ENCODE assay signal across 8 cellular contexts in the genomic region with DNA sequence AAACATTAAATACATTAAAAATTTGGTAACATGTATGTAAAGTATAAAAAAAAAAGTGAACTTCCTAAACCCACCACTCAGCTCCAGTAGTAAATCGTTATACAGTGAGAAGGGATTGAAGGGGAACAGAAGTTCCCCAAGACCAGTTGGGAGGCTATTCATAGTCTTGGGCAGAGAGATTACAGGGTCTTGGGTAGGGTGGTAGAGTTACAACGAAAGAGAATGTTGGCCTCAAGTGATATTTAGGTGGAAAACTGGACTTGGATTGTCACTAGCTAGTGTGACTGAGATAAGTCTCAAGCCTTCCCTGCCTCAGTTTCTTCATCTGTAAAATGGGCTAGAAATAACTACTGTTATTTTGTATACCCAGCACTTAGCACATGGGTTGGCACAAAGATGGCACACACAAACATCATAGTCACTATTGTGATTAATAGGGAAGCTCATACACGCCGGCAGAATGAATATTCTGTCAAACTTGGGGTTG. TPM values are rescaled to one million over a fixed set of nuclear protein-coding genes. Genes with fewer than 3 reads are reported as not detected.
DNase-seq lines count a peak whose midpoint lies in the region; ATAC-seq and TF ChIP-seq lines count a peak whose summit lies in the region.

No MANE protein-coding gene starts in this region.

- no peak overlapping the region for H2BK12ac ChIP-seq in neuronal stem cell (ENCODE audit: low read length)

- ATAC-seq in CD8-positive, alpha-beta T cell, result no peak
- ATAC-seq in effector memory CD8-positive, alpha-beta T cell (replicated peaks), result no peak
- no peak for ATAC-seq in activated CD4-positive, CD25-positive, alpha-beta regulatory T cell treated with anti-CD3 and anti-CD28 coated beads, Interleukin-2, amount 50 U/mL, for 24 hours
- no peak for ATAC-seq in HG03342 (IDR thresholded peaks at IDR 0.05; ENCODE audit: unreplicated experiment)

- H4K8ac ChIP-seq in neuronal stem cell (ENCODE audit: low read depth, low read length), result no peak overlapping the region

- peak overlapping the region; percentile 36 for H3K27ac ChIP-seq in CD8-positive, alpha-beta T cell (ENCODE audit: low read depth, low read length)
- H3K27ac ChIP-seq in neuronal stem cell (replicated peaks; ENCODE audit: low read length), result no peak overlapping the region

- no peak overlapping the region for H3K14ac ChIP-seq in neuronal stem cell (ENCODE audit: low read length)

- CTCF ChIA-PET in CD8-positive, alpha-beta T cell (lab: Charles Lee), result interaction anchor here (0.6 to 1.3 kb wide), 3 partner anchors 9 to 229 kb away, joined by 3 to 4 read pairs (median 3); no protein-coding TSS in a partner anchor

- H3K27me3 ChIP-seq in CD8-positive, alpha-beta T cell (ENCODE audit: insufficient read depth, low read length), result no peaks in the 10 kb centered on the region
- peaks cover 0 to 3% (median 0%) of the 10 kb centered on the region in 3 experiments for H3K27me3 ChIP-seq in neuronal stem cell (ENCODE audit: control insufficient read depth in 3 of 3, insufficient read depth in 3 of 3, low read depth in 1 of 3, low read length in 3 of 3)

- no peak overlapping the region for H2BK120ac ChIP-seq in neuronal stem cell (ENCODE audit: low read depth, low read length)

- no peak overlapping the region for H3K18ac ChIP-seq in neuronal stem cell (ENCODE audit: low read length)

- DNase-seq in CD8-positive, alpha-beta T cell, result no peak
- DNase-seq in NB4 (ENCODE audit: low read depth) (no peak), neuronal stem cell (ENCODE audit: low spot score) (no peak), posterior cingulate gyrus (no peak), amniotic stem cell (lab: John Stamatoyannopoulos, UW) (no peak)
- DNase-seq in effector memory CD8-positive, alpha-beta T cell, result no peak

- intact Hi-C loops in CD8-positive, alpha-beta T cell (cut with DNase I, micrococcal nuclease), result loop anchor here (1.0 to 5.0 kb wide), 3 partner anchors 61 to 185 kb away; a partner anchor contains a TSS
- intact Hi-C loops in posterior cingulate gyrus (cut with DNase I), result loop anchor here (10.0 kb wide), 1 partner anchor 192 kb away; no protein-coding TSS in a partner anchor

- no peak for TF ChIP-seq CTCF in CD8-positive, alpha-beta T cell (IDR thresholded peaks at IDR 0.05)
- no peak for TF ChIP-seq CTCF in NB4 (IDR thresholded peaks at IDR 0.05; ENCODE audit: low read depth, low read length)

- H3K4ac ChIP-seq in neuronal stem cell (ENCODE audit: low read length), result no peak overlapping the region

- H4K91ac ChIP-seq in neuronal stem cell (ENCODE audit: low read depth, low read length, poor library complexity), result no peak overlapping the region

- H3K9ac ChIP-seq in neuronal stem cell (ENCODE audit: low read depth, low read length, poor library complexity), result no peak overlapping the region

- no peak overlapping the region for H2BK15ac ChIP-seq in neuronal stem cell (ENCODE audit: low read length)

- H3K27ac Mint-ChIP-seq in CD8-positive, alpha-beta T cell, result peak overlapping the region; percentile 66
- H3K27ac Mint-ChIP-seq in effector memory CD8-positive, alpha-beta T cell, result peak overlapping the region; percentile 19 to 72

- H3K27me3 Mint-ChIP-seq in CD8-positive, alpha-beta T cell (ENCODE audit: low read depth), result no peaks in the 10 kb centered on the region
- H3K27me3 Mint-ChIP-seq in effector memory CD8-positive, alpha-beta T cell, result no peaks in the 10 kb centered on the region

- no peak overlapping the region for H3K23ac ChIP-seq in neuronal stem cell (ENCODE audit: low read depth, low read length, poor library complexity)

- H3K4me1 ChIP-seq in CD8-positive, alpha-beta T cell (ENCODE audit: insufficient read depth, low read length), result peaks cover 19% of the 10 kb centered on the region
- H3K4me1 ChIP-seq in neuronal stem cell (ENCODE audit: control insufficient read depth in 2 of 2, insufficient read depth in 1 of 2, low read depth in 1 of 2, low read length in 2 of 2), result peaks cover 4 to 5% of the 10 kb centered on the region in 2 donors

- no peak overlapping the region for H2AK5ac ChIP-seq in neuronal stem cell (ENCODE audit: low read depth, low read length)

- no peaks in the 10 kb centered on the region for H3K36me3 ChIP-seq in CD8-positive, alpha-beta T cell (ENCODE audit: insufficient read depth, low read length)
- peaks cover 4 to 13% of the 10 kb centered on the region in 2 donors for H3K36me3 ChIP-seq in neuronal stem cell (replicated peaks in 1 of 2; ENCODE audit: control insufficient read depth in 2 of 2, insufficient read depth in 2 of 2, low read length in 2 of 2)

- peak overlapping the region; percentile 93 for H3K4me3 ChIP-seq in CD8-positive, alpha-beta T cell (ENCODE audit: low read depth, low read length)
- H3K4me3 ChIP-seq in NB4 (ENCODE audit: low read depth, low read length), result peak overlapping the region; percentile 70
- H3K4me3 ChIP-seq in neuronal stem cell (ENCODE audit: low read length in 2 of 2), result peak overlapping the region; percentile 64 to 95

- POLR2A ChIA-PET in CD8-positive, alpha-beta T cell (lab: Charles Lee), result interaction anchor here (0.6 to 3.8 kb wide), 10 partner anchors 9 to 184 kb away, joined by 3 to 45 read pairs (median 3); a partner anchor contains a TSS

- H3K4me2 ChIP-seq in neuronal stem cell (ENCODE audit: insufficient read depth, low read length, poor library complexity, severe bottlenecking), result no peak overlapping the region

- H3K36me3 Mint-ChIP-seq in CD8-positive, alpha-beta T cell, result peaks cover 10% of the 10 kb centered on the region
- H3K36me3 Mint-ChIP-seq in effector memory CD8-positive, alpha-beta T cell (ENCODE audit: insufficient read depth), result peaks cover 6% of the 10 kb centered on the region

- peaks cover 31% of the 10 kb centered on the region for H3K4me1 Mint-ChIP-seq in CD8-positive, alpha-beta T cell (ENCODE audit: low read depth)
- H3K4me1 Mint-ChIP-seq in effector memory CD8-positive, alpha-beta T cell (ENCODE audit: low read depth in 2 of 2), result peaks cover 28 to 31% of the 10 kb centered on the region in 2 donors

- TF ChIP-seq POLR2A in NB4 (IDR thresholded peaks at IDR 0.05; ENCODE audit: extremely low read depth, insufficient read length), result no peak

- H3K9me3 ChIP-seq in CD8-positive, alpha-beta T cell (ENCODE audit: low read length), result no peaks in the 10 kb centered on the region
- peaks cover 0 to 5% of the 10 kb centered on the region in 2 donors for H3K9me3 ChIP-seq in neuronal stem cell (replicated peaks in 1 of 2; ENCODE audit: control insufficient read depth in 2 of 2, insufficient read depth in 1 of 2, low read depth in 1 of 2, low read length in 2 of 2)

- WGBS in neuronal stem cell (ENCODE audit: extremely low coverage in 2 of 2, insufficient read length in 2 of 2, insufficient replicate concordance in 1 of 2), 2 donors, result no CpG with 5 or more reads among the region's 4 CpGs

- H3K9me3 Mint-ChIP-seq in CD8-positive, alpha-beta T cell, result no peaks in the 10 kb centered on the region
- no peaks in the 10 kb centered on the region for H3K9me3 Mint-ChIP-seq in effector memory CD8-positive, alpha-beta T cell

- H3K4me3 Mint-ChIP-seq in CD8-positive, alpha-beta T cell, result peak overlapping the region; percentile 82
- H3K4me3 Mint-ChIP-seq in effector memory CD8-positive, alpha-beta T cell, result peak overlapping the region; percentile 72 to 78

- no peak overlapping the region for H2BK5ac ChIP-seq in neuronal stem cell (ENCODE audit: low read length)

- H2AFZ ChIP-seq in neuronal stem cell (ENCODE audit: low read length), result peak overlapping the region; percentile 95

- H3K79me1 ChIP-seq in neuronal stem cell (ENCODE audit: low read depth, low read length), result peaks cover 5% of the 10 kb centered on the region

RNA-seq across cellular contexts. Expression of a gene that starts 0.4 kb away (rescaled TPM):
- 10 to 100 TPM; 12.1 to 12.4 TPM for total RNA-seq in CD8-positive, alpha-beta T cell
- 32.5 TPM for polyA plus RNA-seq in neuronal stem cell (2013, experiment 1 of 2)
- polyA plus RNA-seq in neuronal stem cell (2013, experiment 2 of 2), result 32.1 TPM
